Comparison of ENCODE assay signal across 7 cellular contexts in genomic region chr15:75732809-75733451, GRCh38. TPM values are rescaled to one million over a fixed set of nuclear protein-coding genes. Genes with fewer than 3 reads are reported as not detected.
DNase-seq lines count a peak whose midpoint lies in the region; ATAC-seq and TF ChIP-seq lines count a peak whose summit lies in the region.

No MANE protein-coding gene starts in this region.

- no peaks in the 10 kb centered on the region for H3K27me3 ChIP-seq in SU-DHL-6 (ENCODE audit: low read length)
- peaks cover 0 to 20% (median 0%) of the 10 kb centered on the region in 7 donors for H3K27me3 ChIP-seq in spleen (replicated peaks in 1 of 7)

- TF ChIP-seq POLR2A in spleen (IDR thresholded peaks at IDR 0.05): no peak

- no peak overlapping the region for H2AFZ ChIP-seq in SU-DHL-6 (ENCODE audit: low read depth, low read length, severe bottlenecking)

- no peak overlapping the region for H3K4me2 ChIP-seq in SU-DHL-6 (ENCODE audit: low read depth, low read length, poor library complexity, severe bottlenecking)

- in situ Hi-C loops in astrocyte of the spinal cord (cut with HindIII; ENCODE audit: low sequenced_read_pairs): no loop called here

- intact Hi-C loops in spleen (cut with DNase I; ENCODE audit: low total_unique reads): no loop called here

- no peaks in the 10 kb centered on the region for H4K20me1 ChIP-seq in SU-DHL-6 (ENCODE audit: low read depth, low read length)

- H3K9me3 ChIP-seq in SU-DHL-6 (ENCODE audit: insufficient read depth, low read length): no peaks in the 10 kb centered on the region
- no peaks in the 10 kb centered on the region for H3K9me3 ChIP-seq in spleen

- no peak for ATAC-seq in GM21360 (IDR thresholded peaks at IDR 0.05; ENCODE audit: unreplicated experiment)

- H3K79me2 ChIP-seq in SU-DHL-6 (ENCODE audit: insufficient read depth, low read length): no peaks in the 10 kb centered on the region

- TF ChIP-seq CTCF in SU-DHL-6 (IDR thresholded peaks at IDR 0.05; ENCODE audit: insufficient read depth, low read length, poor library complexity, severe bottlenecking) (peak; percentile 32), astrocyte of the spinal cord (IDR thresholded peaks at IDR 0.05; ENCODE audit: low read depth, low read length) (peak; percentile 91), spleen (IDR thresholded peaks at IDR 0.05 in 8 of 11, conservative IDR thresholded peaks at IDR 0.05 in 3 of 11) (peak; percentile 64 to 94 (median 87))

- no peak overlapping the region for H3K9ac ChIP-seq in SU-DHL-6 (ENCODE audit: low read length)

- H3K36me3 ChIP-seq in SU-DHL-6 (ENCODE audit: low read length): no peaks in the 10 kb centered on the region
- no peaks in the 10 kb centered on the region for H3K36me3 ChIP-seq in spleen

- DNase-seq in GM03348 (ENCODE audit: low spot score) (peak; percentile 82), HuH-7 (ENCODE audit: low spot score) (peak; percentile 88), astrocyte of the spinal cord (ENCODE audit: low read depth, low spot score) (peak; percentile 71), iPS-NIHi11 (ENCODE audit: low spot score) (peak; percentile 82), spleen (peak; percentile 84)

- WGBS in spleen, 5 donors: 28 to 49% (median 30%) methylated on average over 5 to 12 of the region's 12 CpGs

- no peaks in the 10 kb centered on the region for H3F3A ChIP-seq in SU-DHL-6 (ENCODE audit: insufficient read depth)

- H3K4me1 ChIP-seq in spleen: peaks cover 7 to 66% (median 38%) of the 10 kb centered on the region in 6 donors

- no peak overlapping the region for H3K27ac ChIP-seq in SU-DHL-6 (ENCODE audit: low read depth, low read length)
- peak overlapping the region in 5 of 8 donors; percentile 58 to 67 (median 67) for H3K27ac ChIP-seq in spleen

- no peaks in the 10 kb centered on the region for H3K9me2 ChIP-seq in SU-DHL-6 (replicated peaks; ENCODE audit: insufficient read depth, low read length)

- H3K4me3 ChIP-seq in SU-DHL-6 (ENCODE audit: insufficient read depth, low read length, poor library complexity, severe bottlenecking) (no peak overlapping the region), astrocyte of the spinal cord (ENCODE audit: low read depth, low read length) (no peak overlapping the region), spleen (peak overlapping the region in 1 of 8 donors; percentile 39)

RNA-seq across cellular contexts. Expression of gene CSPG4, which starts 20.3 kb away (rescaled TPM):
- total RNA-seq in spleen: 10 to 100 TPM in 4 of 7 donors, 1 to 10 TPM in 3; 4.1 to 28.6 (median 10.2) TPM
- polyA plus RNA-seq in spleen: 1 to 10 TPM in 2 of 3 donors, under 1 TPM in 1; 0.89 to 4.9 (median 1.3) TPM

Comparison
In these comparisons a context has a peak if more than half of its experiments do, and no peak if none do; other contexts are left out.
1. CTCF ChIP-seq: peak in every context shown above with its lines; median percentile 91 in astrocyte of the spinal cord; 87 in spleen; 32 in SU-DHL-6.